29 cellular contexts compared by ENCODE assay signal in the genomic region with DNA sequence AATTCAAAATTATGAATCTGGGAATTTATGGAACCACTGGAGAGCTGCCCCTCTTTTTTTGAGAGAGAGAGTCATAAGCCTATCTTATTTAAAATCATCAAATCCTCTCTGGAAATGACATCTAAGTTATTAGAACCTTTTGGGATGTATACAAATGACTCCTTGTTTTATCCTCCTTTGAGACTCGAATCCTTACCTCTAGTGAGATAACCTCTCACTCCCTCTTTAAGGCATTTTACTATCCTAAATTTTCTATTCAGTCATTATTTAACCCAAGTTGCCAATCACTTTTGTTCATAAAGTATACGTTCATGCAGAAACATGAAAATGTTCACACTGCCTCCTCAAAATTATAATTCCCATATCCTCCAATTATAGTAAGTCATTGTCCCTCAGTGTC.
DNase-seq lines count a peak whose midpoint lies in the region; ATAC-seq and TF ChIP-seq lines count a peak whose summit lies in the region.
"Had no signal": no experiment of that assay in that cellular context is flagged by ENCODE, and none has a peak within 500 bp of the region (broad histone marks: within the 10 kb centered on the region; RNA-seq: fewer than 3 reads in every experiment).

No MANE protein-coding gene starts in this region.

- H3K4me2 ChIP-seq in SK-N-SH (no peak overlapping the region), BLaER1 (peak overlapping the region; percentile 68; the same call in 1 of the 2 replicates)
- peak overlapping the region in 7 of 11 experiments; percentile 67 to 79 (median 72); a peak in 12 of 22 replicates for H3K4me2 ChIP-seq in BLaER1 treated with 17β-estradiol and CSF1 and Interleukin-3, amounts not matched to agents 10 nM and 100 nM
- H3K4me2 ChIP-seq: A549 had no signal

- no peaks in the 10 kb centered on the region for H3K36me3 ChIP-seq in SK-N-SH (replicated peaks in 1 of 2; ENCODE audit: control insufficient read depth in 1 of 2, insufficient read depth in 2 of 2, low read length in 1 of 2)
- no peaks in the 10 kb centered on the region for H3K36me3 ChIP-seq in BLaER1
- no peaks in the 10 kb centered on the region for H3K36me3 ChIP-seq in BLaER1 treated with 17β-estradiol and CSF1 and Interleukin-3, amounts not matched to agents 10 nM and 100 nM
- no peaks in the 10 kb centered on the region for H3K36me3 ChIP-seq in left lung
- H3K36me3 ChIP-seq: BE2C had no signal

- H3K9ac ChIP-seq in SK-N-SH (no peak overlapping the region), BLaER1 (no peak overlapping the region)
- H3K9ac ChIP-seq in BLaER1 treated with 17β-estradiol and CSF1 and Interleukin-3, amounts not matched to agents 10 nM and 100 nM, result no peak overlapping the region

- intact Hi-C loops in left lung (cut with DNase I), result no loop called here

- POLR2A ChIA-PET in SK-N-SH (lab: Yijun Ruan, JAX), result no interaction called here

- no peaks in the 10 kb centered on the region for H3K27me3 ChIP-seq in SK-N-SH (ENCODE audit: insufficient read depth)
- H3K27me3 ChIP-seq in BLaER1, result no peaks in the 10 kb centered on the region
- H3K27me3 ChIP-seq in BLaER1 treated with 17β-estradiol and CSF1 and Interleukin-3, amounts not matched to agents 10 nM and 100 nM, result no peaks in the 10 kb centered on the region
- no peaks in the 10 kb centered on the region for H3K27me3 ChIP-seq in left lung
- H3K27me3 ChIP-seq: BE2C had no signal

- WGBS in SK-N-SH (ENCODE audit: low lambda C conversion rate), result 35% methylated on average over 2 of the region's 2 CpGs

- no peaks in the 10 kb centered on the region for H3K9me2 ChIP-seq in SK-N-SH

- H3K27ac ChIP-seq in SK-N-SH (ENCODE audit: low read depth in 2 of 2, low read length in 1 of 2), result no peak overlapping the region
- no peak overlapping the region for H3K27ac ChIP-seq in BLaER1
- peak overlapping the region in 4 of 11 experiments; percentile 13 to 69 (median 26); a peak in 4 of 22 replicates for H3K27ac ChIP-seq in BLaER1 treated with 17β-estradiol and CSF1 and Interleukin-3, amounts not matched to agents 10 nM and 100 nM
- no peak overlapping the region for H3K27ac ChIP-seq in left lung
- H3K27ac ChIP-seq: 22Rv1, A549, C4-2B had no signal

- no peaks in the 10 kb centered on the region for H4K20me1 ChIP-seq in SK-N-SH (ENCODE audit: insufficient read depth)
- H4K20me1 ChIP-seq in BLaER1, result no peaks in the 10 kb centered on the region
- no peaks in the 10 kb centered on the region for H4K20me1 ChIP-seq in BLaER1 treated with 17β-estradiol and CSF1 and Interleukin-3, amounts not matched to agents 10 nM and 100 nM

- TF ChIP-seq EP300 in SK-N-SH (IDR thresholded peaks at IDR 0.05; ENCODE audit: borderline replicate concordance in 1 of 2, low read depth in 1 of 2, low read length in 1 of 2), result no peak

- CTCF ChIA-PET in SK-N-SH (lab: Yijun Ruan, JAX), result no interaction called here

- TF ChIP-seq CTCF in SK-N-SH (IDR thresholded peaks at IDR 0.05) (no peak), left lung (IDR thresholded peaks at IDR 0.05) (no peak)

- no peak for DNase-seq in SK-N-SH
- DNase-seq in left lung, result no peak
- DNase-seq: 8988T; ACHN; AML-193; BE2C; C1 segment of cervical spinal cord; Caco-2; Calu3; CD4-positive, alpha-beta memory T cell; CD4-positive, alpha-beta T cell; CD4-positive, CD25-positive, alpha-beta regulatory T cell; CD8-positive, alpha-beta memory T cell; CD8-positive, alpha-beta T cell; COR-L47; DMS 273 treated with DMSO at 0.1 percent for 48 hours; DMS153; DMS53; DMS79; DMS79 treated with DMSO at 0.1 percent for 48 hours; DND-41; EL had no signal

- no peak overlapping the region for H3K4me3 ChIP-seq in SK-N-SH (ENCODE audit: low read depth in 2 of 2, low read length in 1 of 2)
- no peak overlapping the region for H3K4me3 ChIP-seq in BLaER1
- H3K4me3 ChIP-seq in BLaER1 treated with 17β-estradiol and CSF1 and Interleukin-3, amounts not matched to agents 10 nM and 100 nM, result no peak overlapping the region
- no peak overlapping the region for H3K4me3 ChIP-seq in left lung
- H3K4me3 ChIP-seq: A549 had no signal

- no peaks in the 10 kb centered on the region; a peak in 1 of 4 replicates for H3K4me1 ChIP-seq in SK-N-SH (ENCODE audit: control insufficient read depth in 1 of 2, insufficient read depth in 2 of 2, low read depth in 1 of 2, low read length in 1 of 2)
- H3K4me1 ChIP-seq in BLaER1, result peaks cover 30% of the 10 kb centered on the region
- peaks cover 14 to 33% (median 27%) of the 10 kb centered on the region in 10 experiments for H3K4me1 ChIP-seq in BLaER1 treated with 17β-estradiol and CSF1 and Interleukin-3, amounts not matched to agents 10 nM and 100 nM
- H3K4me1 ChIP-seq in left lung, result no peaks in the 10 kb centered on the region
- H3K4me1 ChIP-seq: A549, BE2C, Caco-2 had no signal

- H3K79me2 ChIP-seq in SK-N-SH (ENCODE audit: insufficient read depth), result no peaks in the 10 kb centered on the region

- no peak for ATAC-seq in SK-N-SH treated with all-trans-retinoic acid at 6 μM for 48 hours
- ATAC-seq in left lung, result no peak
- ATAC-seq in GM19395 (IDR thresholded peaks at IDR 0.05; ENCODE audit: unreplicated experiment), result no peak
- ATAC-seq: A549; CD8-positive, alpha-beta T cell had no signal

- no peaks in the 10 kb centered on the region for H3F3A ChIP-seq in SK-N-SH (replicated peaks; ENCODE audit: insufficient read depth)

- no peak for TF ChIP-seq RAD21 in SK-N-SH (IDR thresholded peaks at IDR 0.05; ENCODE audit: low read length)

- H2AFZ ChIP-seq in SK-N-SH (ENCODE audit: low read depth), result no peak overlapping the region

- H3K9me3 ChIP-seq in SK-N-SH, result no peaks in the 10 kb centered on the region
- no peaks in the 10 kb centered on the region for H3K9me3 ChIP-seq in BLaER1
- H3K9me3 ChIP-seq in BLaER1 treated with 17β-estradiol and CSF1 and Interleukin-3, amounts not matched to agents 10 nM and 100 nM (replicated peaks in 1 of 11), result no peaks in the 10 kb centered on the region; a peak in 1 of 22 replicates
- no peaks in the 10 kb centered on the region for H3K9me3 ChIP-seq in left lung
- H3K9me3 ChIP-seq: A549, BE2C, Caco-2 had no signal

TF ChIP-seq in SK-N-SH treated with all-trans-retinoic acid at 6 μM for 48 hours, 23 proteins besides CTCF, POLR2A, EP300 and RAD21:
- TF ChIP-seq ZFP3 (CRISPR knock-in tag; IDR thresholded peaks at IDR 0.05) (no peak), ZNF70 (CRISPR knock-in tag; IDR thresholded peaks at IDR 0.05) (peak; percentile 92)

TF ChIP-seq in SK-N-SH, 30 proteins besides CTCF, POLR2A, EP300 and RAD21:
- TF ChIP-seq JUND (IDR thresholded peaks at IDR 0.05) (no peak), TAF1 (IDR thresholded peaks at IDR 0.05; ENCODE audit: borderline replicate concordance, low read depth, low read length) (no peak), GATA2 (CRISPR knock-in tag; IDR thresholded peaks at IDR 0.05) (no peak), RFX5 (IDR thresholded peaks at IDR 0.05; ENCODE audit: low read length) (no peak), GABPA (IDR thresholded peaks at IDR 0.05; ENCODE audit: low read depth) (no peak), YY1 (IDR thresholded peaks at IDR 0.05; ENCODE audit: low read depth) (no peak), NRF1 (IDR thresholded peaks at IDR 0.05; ENCODE audit: low read depth, low read length) (no peak), FOXM1 (IDR thresholded peaks at IDR 0.05; ENCODE audit: low read depth) (no peak)
- TF ChIP-seq, protein P1, sequence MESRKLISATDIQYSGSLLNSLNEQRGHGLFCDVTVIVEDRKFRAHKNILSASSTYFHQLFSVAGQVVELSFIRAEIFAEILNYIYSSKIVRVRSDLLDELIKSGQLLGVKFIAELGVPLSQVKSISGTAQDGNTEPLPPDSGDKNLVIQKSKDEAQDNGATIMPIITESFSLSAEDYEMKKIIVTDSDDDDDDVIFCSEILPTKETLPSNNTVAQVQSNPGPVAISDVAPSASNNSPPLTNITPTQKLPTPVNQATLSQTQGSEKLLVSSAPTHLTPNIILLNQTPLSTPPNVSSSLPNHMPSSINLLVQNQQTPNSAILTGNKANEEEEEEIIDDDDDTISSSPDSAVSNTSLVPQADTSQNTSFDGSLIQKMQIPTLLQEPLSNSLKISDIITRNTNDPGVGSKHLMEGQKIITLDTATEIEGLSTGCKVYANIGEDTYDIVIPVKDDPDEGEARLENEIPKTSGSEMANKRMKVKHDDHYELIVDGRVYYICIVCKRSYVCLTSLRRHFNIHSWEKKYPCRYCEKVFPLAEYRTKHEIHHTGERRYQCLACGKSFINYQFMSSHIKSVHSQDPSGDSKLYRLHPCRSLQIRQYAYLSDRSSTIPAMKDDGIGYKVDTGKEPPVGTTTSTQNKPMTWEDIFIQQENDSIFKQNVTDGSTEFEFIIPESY (IDR thresholded peaks at IDR 0.05; ENCODE audit: borderline replicate concordance, low read depth), result no peak
- TF ChIP-seq, protein P2, sequence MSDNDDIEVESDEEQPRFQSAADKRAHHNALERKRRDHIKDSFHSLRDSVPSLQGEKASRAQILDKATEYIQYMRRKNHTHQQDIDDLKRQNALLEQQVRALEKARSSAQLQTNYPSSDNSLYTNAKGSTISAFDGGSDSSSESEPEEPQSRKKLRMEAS (IDR thresholded peaks at IDR 0.05; ENCODE audit: low read depth), result no peak
- TF ChIP-seq, protein P3, sequence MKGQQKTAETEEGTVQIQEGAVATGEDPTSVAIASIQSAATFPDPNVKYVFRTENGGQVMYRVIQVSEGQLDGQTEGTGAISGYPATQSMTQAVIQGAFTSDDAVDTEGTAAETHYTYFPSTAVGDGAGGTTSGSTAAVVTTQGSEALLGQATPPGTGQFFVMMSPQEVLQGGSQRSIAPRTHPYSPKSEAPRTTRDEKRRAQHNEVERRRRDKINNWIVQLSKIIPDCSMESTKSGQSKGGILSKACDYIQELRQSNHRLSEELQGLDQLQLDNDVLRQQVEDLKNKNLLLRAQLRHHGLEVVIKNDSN (IDR thresholded peaks at IDR 0.05; ENCODE audit: borderline replicate concordance, low read depth), result no peak
- TF ChIP-seq, protein P4, sequence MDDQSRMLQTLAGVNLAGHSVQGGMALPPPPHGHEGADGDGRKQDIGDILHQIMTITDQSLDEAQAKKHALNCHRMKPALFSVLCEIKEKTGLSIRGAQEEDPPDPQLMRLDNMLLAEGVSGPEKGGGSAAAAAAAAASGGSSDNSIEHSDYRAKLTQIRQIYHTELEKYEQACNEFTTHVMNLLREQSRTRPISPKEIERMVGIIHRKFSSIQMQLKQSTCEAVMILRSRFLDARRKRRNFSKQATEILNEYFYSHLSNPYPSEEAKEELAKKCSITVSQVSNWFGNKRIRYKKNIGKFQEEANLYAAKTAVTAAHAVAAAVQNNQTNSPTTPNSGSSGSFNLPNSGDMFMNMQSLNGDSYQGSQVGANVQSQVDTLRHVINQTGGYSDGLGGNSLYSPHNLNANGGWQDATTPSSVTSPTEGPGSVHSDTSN (IDR thresholded peaks at IDR 0.05), result no peak
TF ChIP-seq in SK-N-SH: peak in this region for 0.
